ENCODE assay signal across 18 cellular contexts in the genomic region with DNA sequence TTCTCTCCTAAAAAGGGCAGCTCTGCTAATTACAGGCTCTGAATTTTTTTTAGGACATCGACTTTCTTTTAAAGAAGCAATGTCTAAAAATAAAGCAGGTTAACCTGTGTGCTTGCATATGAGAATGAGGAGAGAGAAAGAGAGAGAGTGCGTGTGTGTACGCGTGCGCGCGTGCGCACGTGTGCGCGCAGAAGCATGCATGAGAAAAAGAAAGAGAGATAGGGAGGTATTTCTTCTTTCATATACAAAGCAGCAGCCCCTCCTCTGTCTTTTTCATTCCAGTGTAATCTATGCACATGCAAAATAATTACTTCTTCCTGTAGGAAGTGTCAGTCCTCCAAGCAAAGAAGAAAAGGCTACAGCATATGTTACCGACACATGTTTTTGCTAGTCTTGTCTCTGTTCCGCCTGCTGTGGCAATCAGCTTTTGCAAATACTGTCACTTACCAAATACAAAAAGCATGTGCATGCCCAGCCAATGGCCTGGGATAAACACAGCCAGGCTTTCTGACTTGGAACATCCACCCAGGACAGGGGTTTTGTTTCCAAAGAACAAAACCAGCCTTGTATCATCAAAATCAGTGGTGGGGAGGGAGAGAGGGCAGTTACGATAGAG.
DNase-seq lines count a peak whose midpoint lies in the region; ATAC-seq and TF ChIP-seq lines count a peak whose summit lies in the region.
"Had no signal": no experiment of that assay in that cellular context is flagged by ENCODE, and none has a peak within 500 bp of the region (broad histone marks: within the 10 kb centered on the region; RNA-seq: fewer than 3 reads in every experiment).

No MANE protein-coding gene starts in this region.

- TF ChIP-seq CTCF in dorsolateral prefrontal cortex (IDR thresholded peaks at IDR 0.05 in 54 of 56, conservative IDR thresholded peaks at IDR 0.05 in 2 of 56; ENCODE audit: low read depth in 1 of 56, partially characterized antibody in 56 of 56) (peak in 1 of 56 donors; percentile 13), psoas muscle (IDR thresholded peaks at IDR 0.05) (no peak), adrenal gland (IDR thresholded peaks at IDR 0.05) (no peak), gastroesophageal sphincter (IDR thresholded peaks at IDR 0.05) (no peak)

- H3K27ac ChIP-seq in dorsolateral prefrontal cortex = peak overlapping the region in 26 of 59 donors; percentile 6 to 61 (median 42)
- no peak overlapping the region for H3K27ac ChIP-seq in psoas muscle
- H3K27ac ChIP-seq in adrenal gland = no peak overlapping the region
- H3K27ac ChIP-seq in gastroesophageal sphincter = no peak overlapping the region
- H3K27ac ChIP-seq: epithelial cell of prostate, HL-60, RWPE1, suprapubic skin had no signal

- H3K27me3 ChIP-seq in dorsolateral prefrontal cortex = peaks cover 0 to 3% (median 0%) of the 10 kb centered on the region in 45 donors
- peaks cover 0 to 3% (median 0%) of the 10 kb centered on the region in 3 donors for H3K27me3 ChIP-seq in psoas muscle (ENCODE audit: insufficient read depth in 3 of 3, low read length in 2 of 3)
- H3K27me3 ChIP-seq in adrenal gland = no peaks in the 10 kb centered on the region
- no peaks in the 10 kb centered on the region for H3K27me3 ChIP-seq in gastroesophageal sphincter
- H3K27me3 ChIP-seq: suprapubic skin had no signal

- no peaks in the 10 kb centered on the region for H3K9me3 ChIP-seq in psoas muscle
- no peaks in the 10 kb centered on the region for H3K9me3 ChIP-seq in adrenal gland (replicated peaks in 1 of 3)
- H3K9me3 ChIP-seq in gastroesophageal sphincter = no peaks in the 10 kb centered on the region
- H3K9me3 ChIP-seq: suprapubic skin had no signal

- DNase-seq in NCI-H2171 treated with DMSO at 0.1 percent for 48 hours (lab: John Stamatoyannopoulos, UW) = peak; percentile 49
- no peak for DNase-seq in NCI-H2171 (lab: John Stamatoyannopoulos, UW)
- peak; percentile 11 for DNase-seq in NCI-H2227 (lab: John Stamatoyannopoulos, UW; ENCODE audit: unreplicated experiment)
- DNase-seq in dorsolateral prefrontal cortex = peak in 9 of 10 donors; percentile 23 to 75 (median 47)
- no peak for DNase-seq in psoas muscle
- DNase-seq in adrenal gland = no peak
- DNase-seq in GM03348 (ENCODE audit: low spot score) = no peak
- DNase-seq: 8988T, activated gamma-delta T cell, GOT3, Karpas-422, T1000 had no signal

- 39 to 67% (median 45%) methylated on average over 14 of the region's 14 CpGs for WGBS in psoas muscle, 3 donors
- 84 to 90% (median 85%) methylated on average over 14 of the region's 14 CpGs for WGBS in adrenal gland, 4 donors
- 67 to 71% methylated on average over 5 to 14 of the region's 14 CpGs for WGBS in gastroesophageal sphincter (ENCODE audit: low coverage in 1 of 2), 2 donors

- H3K4me3 ChIP-seq in dorsolateral prefrontal cortex (peak overlapping the region; percentile 8 to 65 (median 46)), psoas muscle (peak overlapping the region; percentile 30), adrenal gland (no peak overlapping the region), gastroesophageal sphincter (no peak overlapping the region)
- H3K4me3 ChIP-seq: lung, suprapubic skin had no signal

- no peak for ATAC-seq in psoas muscle
- no peak for ATAC-seq in gastroesophageal sphincter

- TF ChIP-seq POLR2A in adrenal gland (IDR thresholded peaks at IDR 0.05) (no peak), gastroesophageal sphincter (IDR thresholded peaks at IDR 0.05) (no peak)

- H3K4me1 ChIP-seq in psoas muscle = peaks cover 7% of the 10 kb centered on the region
- H3K4me1 ChIP-seq in adrenal gland (replicated peaks in 1 of 2) = no peaks in the 10 kb centered on the region
- H3K4me1 ChIP-seq in gastroesophageal sphincter = peaks cover 0 to 15% (median 0%) of the 10 kb centered on the region in 3 donors
- H3K4me1 ChIP-seq: suprapubic skin had no signal

- H3K36me3 ChIP-seq in psoas muscle (ENCODE audit: insufficient read depth in 1 of 2, low read depth in 1 of 2) = no peaks in the 10 kb centered on the region
- no peaks in the 10 kb centered on the region for H3K36me3 ChIP-seq in adrenal gland (replicated peaks in 1 of 2)
- H3K36me3 ChIP-seq in gastroesophageal sphincter = no peaks in the 10 kb centered on the region
- H3K36me3 ChIP-seq: suprapubic skin had no signal

- TF ChIP-seq EP300 in gastroesophageal sphincter (IDR thresholded peaks at IDR 0.05) = no peak

- intact Hi-C loops in dorsolateral prefrontal cortex (cut with DNase I) (loop anchor here in 1 of 2 donors (5.0 kb wide), 1 partner anchor 64 kb away; no protein-coding TSS in a partner anchor), psoas muscle (cut with DNase I) (no loop called here), adrenal gland (cut with DNase I) (no loop called here)

Comparison
In these comparisons a context has a peak if more than half of its experiments do, and no peak if none do; other contexts are left out.
1. DNase-seq: peak in NCI-H2171 treated with DMSO at 0.1 percent for 48 hours (single experiment), NCI-H2227 (single experiment) and dorsolateral prefrontal cortex (9 of 10); none in NCI-H2171 (single experiment), psoas muscle (0 of 2), adrenal gland (0 of 7) and GM03348 (single experiment).
2. H3K4me3 ChIP-seq: peak in dorsolateral prefrontal cortex (59 of 59) and psoas muscle (single experiment); none in adrenal gland (0 of 4) and gastroesophageal sphincter (0 of 2).